Comparison of ENCODE assay signal across 25 cellular contexts in the genomic region with DNA sequence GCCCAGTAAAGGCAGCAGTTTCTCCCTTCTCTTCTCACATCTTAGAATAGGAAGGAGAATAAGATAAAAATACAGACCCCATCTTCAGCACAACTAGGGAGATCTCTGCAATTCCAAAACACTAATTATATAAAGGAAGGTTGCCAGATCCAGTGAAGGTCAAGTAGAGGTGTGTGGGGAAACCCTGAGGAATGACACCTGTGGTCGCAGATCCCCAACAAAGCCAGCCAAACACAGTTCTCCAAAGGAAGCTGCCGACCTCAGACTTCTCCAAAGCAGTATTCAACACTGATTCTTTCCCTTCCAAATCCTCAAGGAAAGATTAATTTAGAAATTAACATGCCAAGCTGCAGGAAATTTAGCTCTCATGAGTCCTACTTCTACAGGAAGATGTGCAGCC.
"Had no signal": no experiment of that assay in that cellular context is flagged by ENCODE, and none has a peak within 500 bp of the region (broad histone marks: within the 10 kb centered on the region; RNA-seq: fewer than 3 reads in every experiment).

No MANE protein-coding gene starts in this region.

- DNase-seq: activated B cell treated with CpG ODN at 0.5 μM for 24 hours; activated CD4-positive, alpha-beta T cell treated with anti-CD3 and anti-CD28 coated beads for 1 hour; activated CD4-positive, alpha-beta T cell treated with anti-CD3 and anti-CD28 coated beads, Interleukin-2, amount 10 ng/mL, durations not matched to agents 24 days and 14 days; activated CD4-positive, alpha-beta T cell treated with anti-CD3 and anti-CD28 coated beads, Interleukin-2, amount 50 U/mL, for 48 hours; activated CD8-positive, alpha-beta memory T cell treated with anti-CD3 and anti-CD28 coated beads, Interleukin-2, amount 10 ng/mL, durations not matched to agents 7 days and 5 days; activated gamma-delta T cell treated with Interleukin-2 at 50 U/mL for 16 hours; activated naive CD4-positive, alpha-beta T cell treated with anti-CD3 and anti-CD28 coated beads, Interleukin-2, amount 10 ng/mL, durations not matched to agents 7 days and 5 days; activated naive CD8-positive, alpha-beta T cell treated with anti-CD3 and anti-CD28 coated beads for 36 hours; activated T-cell treated with anti-CD3 and anti-CD28 coated beads, Interleukin-2, amount 50 U/mL, for 4 hours; cerebellar nuclear complex; MG63; NCI-H1105; NCI-H1436; NCI-H187; NCI-H2081; NCI-H446; NCI-H524; Peyer's patch; Right ventricle myocardium superior; SJCRH30; SK-N-SH; SW 1271 had no signal

- H3K27ac Mint-ChIP-seq: activated B cell treated with CpG ODN at 0.5 μM for 24 hours; activated CD4-positive, alpha-beta T cell treated with anti-CD3 and anti-CD28 coated beads, Interleukin-2, amount 10 ng/mL, durations not matched to agents 24 days and 14 days; activated CD8-positive, alpha-beta memory T cell treated with anti-CD3 and anti-CD28 coated beads, Interleukin-2, amount 10 ng/mL, durations not matched to agents 7 days and 5 days; activated naive CD4-positive, alpha-beta T cell treated with anti-CD3 and anti-CD28 coated beads, Interleukin-2, amount 10 ng/mL, durations not matched to agents 7 days and 5 days; activated naive CD8-positive, alpha-beta T cell treated with anti-CD3 and anti-CD28 coated beads for 36 hours; activated T-helper 2 cell treated with anti-CD3 and anti-CD28 coated beads, Interferon-gamma antibody, Interleukin-2, Interleukin-4, amounts not matched to agents 10 μg/mL and 5 μg/mL and 100 μg/mL, durations not matched to agents 14 hours and 24 hours and 36 hours; T-helper 2 cell treated with Interferon-gamma antibody and Interleukin-4, amounts not matched to agents 5 μg/mL and 100 μg/mL, for 36 hours had no signal

- H3K36me3 Mint-ChIP-seq: activated CD8-positive, alpha-beta memory T cell treated with anti-CD3 and anti-CD28 coated beads, Interleukin-2, amount 10 ng/mL, durations not matched to agents 7 days and 5 days; activated naive CD4-positive, alpha-beta T cell treated with anti-CD3 and anti-CD28 coated beads, Interleukin-2, amount 10 ng/mL, durations not matched to agents 7 days and 5 days; activated naive CD8-positive, alpha-beta T cell treated with anti-CD3 and anti-CD28 coated beads for 36 hours had no signal

- H3K4me3 ChIP-seq: MG63, Peyer's patch, SJCRH30 had no signal

- H3K4me3 Mint-ChIP-seq: activated B cell treated with CpG ODN at 0.5 μM for 24 hours; activated CD4-positive, alpha-beta T cell treated with anti-CD3 and anti-CD28 coated beads, Interleukin-2, amount 10 ng/mL, durations not matched to agents 24 days and 14 days; activated CD8-positive, alpha-beta memory T cell treated with anti-CD3 and anti-CD28 coated beads, Interleukin-2, amount 10 ng/mL, durations not matched to agents 7 days and 5 days; activated naive CD4-positive, alpha-beta T cell treated with anti-CD3 and anti-CD28 coated beads, Interleukin-2, amount 10 ng/mL, durations not matched to agents 7 days and 5 days; activated naive CD8-positive, alpha-beta T cell treated with anti-CD3 and anti-CD28 coated beads for 36 hours; activated T-cell treated with anti-CD3 and anti-CD28 coated beads, Interleukin-2, amount 50 U/mL, for 4 hours; T-helper 2 cell treated with Interferon-gamma antibody and Interleukin-4, amounts not matched to agents 5 μg/mL and 100 μg/mL, for 36 hours had no signal

- H3K36me3 ChIP-seq: MG63 had no signal

- H3K4me2 ChIP-seq: SK-N-SH had no signal

- ATAC-seq: activated CD8-positive, alpha-beta memory T cell treated with anti-CD3 and anti-CD28 coated beads, Interleukin-2, amount 10 ng/mL, durations not matched to agents 7 days and 5 days; activated T-cell treated with anti-CD3 and anti-CD28 coated beads, Interleukin-2, amount 50 U/mL, for 4 hours had no signal

- H3K9me3 Mint-ChIP-seq: activated B cell treated with CpG ODN at 0.5 μM for 24 hours; activated CD4-positive, alpha-beta T cell treated with anti-CD3 and anti-CD28 coated beads, Interleukin-2, amount 10 ng/mL, durations not matched to agents 24 days and 14 days; activated naive CD4-positive, alpha-beta T cell treated with anti-CD3 and anti-CD28 coated beads, Interleukin-2, amount 10 ng/mL, durations not matched to agents 7 days and 5 days; activated naive CD8-positive, alpha-beta T cell treated with anti-CD3 and anti-CD28 coated beads for 36 hours; activated T-cell treated with anti-CD3 and anti-CD28 coated beads, Interleukin-2, amount 50 U/mL, for 4 hours; activated T-helper 2 cell treated with anti-CD3 and anti-CD28 coated beads, Interferon-gamma antibody, Interleukin-2, Interleukin-4, amounts not matched to agents 10 μg/mL and 5 μg/mL and 100 μg/mL, durations not matched to agents 14 hours and 24 hours and 36 hours; T-helper 2 cell treated with Interferon-gamma antibody and Interleukin-4, amounts not matched to agents 5 μg/mL and 100 μg/mL, for 36 hours had no signal

- H3K4me1 Mint-ChIP-seq: activated B cell treated with CpG ODN at 0.5 μM for 24 hours; activated CD4-positive, alpha-beta T cell treated with anti-CD3 and anti-CD28 coated beads, Interleukin-2, amount 10 ng/mL, durations not matched to agents 24 days and 14 days; activated CD8-positive, alpha-beta memory T cell treated with anti-CD3 and anti-CD28 coated beads, Interleukin-2, amount 10 ng/mL, durations not matched to agents 7 days and 5 days; activated naive CD4-positive, alpha-beta T cell treated with anti-CD3 and anti-CD28 coated beads, Interleukin-2, amount 10 ng/mL, durations not matched to agents 7 days and 5 days; activated naive CD8-positive, alpha-beta T cell treated with anti-CD3 and anti-CD28 coated beads for 36 hours had no signal

- H3K27me3 Mint-ChIP-seq: activated B cell treated with CpG ODN at 0.5 μM for 24 hours; activated CD4-positive, alpha-beta T cell treated with anti-CD3 and anti-CD28 coated beads, Interleukin-2, amount 10 ng/mL, durations not matched to agents 24 days and 14 days; activated CD8-positive, alpha-beta memory T cell treated with anti-CD3 and anti-CD28 coated beads, Interleukin-2, amount 10 ng/mL, durations not matched to agents 7 days and 5 days; activated naive CD4-positive, alpha-beta T cell treated with anti-CD3 and anti-CD28 coated beads, Interleukin-2, amount 10 ng/mL, durations not matched to agents 7 days and 5 days; activated naive CD8-positive, alpha-beta T cell treated with anti-CD3 and anti-CD28 coated beads for 36 hours had no signal

- H3K27ac ChIP-seq: Peyer's patch, RWPE1, SJCRH30 had no signal

- H3K27me3 ChIP-seq: MG63, Peyer's patch, SJCRH30 had no signal
